1 cellular context compared by ENCODE assay signal in the genomic region with DNA sequence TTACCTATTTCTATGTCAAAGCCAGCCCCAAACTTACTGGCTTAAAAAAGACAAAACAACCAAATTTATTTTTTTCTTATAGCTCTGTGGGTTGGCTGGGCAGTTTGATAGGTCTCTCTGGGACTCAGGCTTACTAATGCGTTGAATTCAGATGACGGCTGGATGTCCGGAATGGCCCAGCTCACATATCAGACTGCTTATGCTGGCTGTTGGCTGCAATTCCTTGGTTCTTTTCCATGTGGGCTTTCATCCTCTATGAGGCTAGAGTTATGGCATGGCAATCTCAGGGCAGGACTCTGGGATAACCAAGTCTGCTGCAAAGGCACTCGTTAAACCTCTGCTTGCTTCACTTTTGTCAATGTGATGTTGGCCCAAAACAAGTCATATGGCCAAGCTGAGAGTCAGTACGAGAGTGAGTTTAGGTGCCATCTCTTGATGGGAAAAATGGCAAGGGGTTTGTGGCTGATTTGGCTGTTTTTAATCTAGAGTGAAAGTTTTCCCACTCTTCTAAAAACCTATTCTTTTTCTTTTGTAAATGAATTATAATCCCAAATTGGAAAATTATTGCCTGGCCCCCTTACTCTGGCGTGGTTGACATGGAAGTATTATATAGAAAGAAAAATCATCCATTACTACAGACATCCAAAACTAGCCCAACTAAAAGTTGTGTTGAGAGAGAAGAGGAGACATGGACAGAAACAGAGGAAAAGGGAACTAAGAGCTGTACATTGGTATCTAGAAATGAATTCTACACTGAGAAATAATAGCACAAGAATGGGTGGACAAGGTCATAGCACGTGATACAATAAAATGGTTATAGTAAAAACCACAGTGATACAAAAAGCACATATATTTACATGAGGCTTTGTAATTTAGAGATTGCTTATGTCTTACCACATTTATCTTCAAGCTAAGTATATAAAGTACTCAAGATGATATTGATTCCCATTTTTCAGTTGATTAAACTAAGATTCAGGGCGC.
TF ChIP-seq lines count a peak whose summit lies in the region.

No MANE protein-coding gene starts in this region.

TF ChIP-seq in H1, 55 proteins besides CTCF, POLR2A, EP300 and RAD21:
- TF ChIP-seq CBX5 (IDR thresholded peaks at IDR 0.05; ENCODE audit: low read depth, low read length), result no peak
- no peak for TF ChIP-seq SRF (IDR thresholded peaks at IDR 0.05; ENCODE audit: low read depth, low read length)
- TF ChIP-seq, protein P1, sequence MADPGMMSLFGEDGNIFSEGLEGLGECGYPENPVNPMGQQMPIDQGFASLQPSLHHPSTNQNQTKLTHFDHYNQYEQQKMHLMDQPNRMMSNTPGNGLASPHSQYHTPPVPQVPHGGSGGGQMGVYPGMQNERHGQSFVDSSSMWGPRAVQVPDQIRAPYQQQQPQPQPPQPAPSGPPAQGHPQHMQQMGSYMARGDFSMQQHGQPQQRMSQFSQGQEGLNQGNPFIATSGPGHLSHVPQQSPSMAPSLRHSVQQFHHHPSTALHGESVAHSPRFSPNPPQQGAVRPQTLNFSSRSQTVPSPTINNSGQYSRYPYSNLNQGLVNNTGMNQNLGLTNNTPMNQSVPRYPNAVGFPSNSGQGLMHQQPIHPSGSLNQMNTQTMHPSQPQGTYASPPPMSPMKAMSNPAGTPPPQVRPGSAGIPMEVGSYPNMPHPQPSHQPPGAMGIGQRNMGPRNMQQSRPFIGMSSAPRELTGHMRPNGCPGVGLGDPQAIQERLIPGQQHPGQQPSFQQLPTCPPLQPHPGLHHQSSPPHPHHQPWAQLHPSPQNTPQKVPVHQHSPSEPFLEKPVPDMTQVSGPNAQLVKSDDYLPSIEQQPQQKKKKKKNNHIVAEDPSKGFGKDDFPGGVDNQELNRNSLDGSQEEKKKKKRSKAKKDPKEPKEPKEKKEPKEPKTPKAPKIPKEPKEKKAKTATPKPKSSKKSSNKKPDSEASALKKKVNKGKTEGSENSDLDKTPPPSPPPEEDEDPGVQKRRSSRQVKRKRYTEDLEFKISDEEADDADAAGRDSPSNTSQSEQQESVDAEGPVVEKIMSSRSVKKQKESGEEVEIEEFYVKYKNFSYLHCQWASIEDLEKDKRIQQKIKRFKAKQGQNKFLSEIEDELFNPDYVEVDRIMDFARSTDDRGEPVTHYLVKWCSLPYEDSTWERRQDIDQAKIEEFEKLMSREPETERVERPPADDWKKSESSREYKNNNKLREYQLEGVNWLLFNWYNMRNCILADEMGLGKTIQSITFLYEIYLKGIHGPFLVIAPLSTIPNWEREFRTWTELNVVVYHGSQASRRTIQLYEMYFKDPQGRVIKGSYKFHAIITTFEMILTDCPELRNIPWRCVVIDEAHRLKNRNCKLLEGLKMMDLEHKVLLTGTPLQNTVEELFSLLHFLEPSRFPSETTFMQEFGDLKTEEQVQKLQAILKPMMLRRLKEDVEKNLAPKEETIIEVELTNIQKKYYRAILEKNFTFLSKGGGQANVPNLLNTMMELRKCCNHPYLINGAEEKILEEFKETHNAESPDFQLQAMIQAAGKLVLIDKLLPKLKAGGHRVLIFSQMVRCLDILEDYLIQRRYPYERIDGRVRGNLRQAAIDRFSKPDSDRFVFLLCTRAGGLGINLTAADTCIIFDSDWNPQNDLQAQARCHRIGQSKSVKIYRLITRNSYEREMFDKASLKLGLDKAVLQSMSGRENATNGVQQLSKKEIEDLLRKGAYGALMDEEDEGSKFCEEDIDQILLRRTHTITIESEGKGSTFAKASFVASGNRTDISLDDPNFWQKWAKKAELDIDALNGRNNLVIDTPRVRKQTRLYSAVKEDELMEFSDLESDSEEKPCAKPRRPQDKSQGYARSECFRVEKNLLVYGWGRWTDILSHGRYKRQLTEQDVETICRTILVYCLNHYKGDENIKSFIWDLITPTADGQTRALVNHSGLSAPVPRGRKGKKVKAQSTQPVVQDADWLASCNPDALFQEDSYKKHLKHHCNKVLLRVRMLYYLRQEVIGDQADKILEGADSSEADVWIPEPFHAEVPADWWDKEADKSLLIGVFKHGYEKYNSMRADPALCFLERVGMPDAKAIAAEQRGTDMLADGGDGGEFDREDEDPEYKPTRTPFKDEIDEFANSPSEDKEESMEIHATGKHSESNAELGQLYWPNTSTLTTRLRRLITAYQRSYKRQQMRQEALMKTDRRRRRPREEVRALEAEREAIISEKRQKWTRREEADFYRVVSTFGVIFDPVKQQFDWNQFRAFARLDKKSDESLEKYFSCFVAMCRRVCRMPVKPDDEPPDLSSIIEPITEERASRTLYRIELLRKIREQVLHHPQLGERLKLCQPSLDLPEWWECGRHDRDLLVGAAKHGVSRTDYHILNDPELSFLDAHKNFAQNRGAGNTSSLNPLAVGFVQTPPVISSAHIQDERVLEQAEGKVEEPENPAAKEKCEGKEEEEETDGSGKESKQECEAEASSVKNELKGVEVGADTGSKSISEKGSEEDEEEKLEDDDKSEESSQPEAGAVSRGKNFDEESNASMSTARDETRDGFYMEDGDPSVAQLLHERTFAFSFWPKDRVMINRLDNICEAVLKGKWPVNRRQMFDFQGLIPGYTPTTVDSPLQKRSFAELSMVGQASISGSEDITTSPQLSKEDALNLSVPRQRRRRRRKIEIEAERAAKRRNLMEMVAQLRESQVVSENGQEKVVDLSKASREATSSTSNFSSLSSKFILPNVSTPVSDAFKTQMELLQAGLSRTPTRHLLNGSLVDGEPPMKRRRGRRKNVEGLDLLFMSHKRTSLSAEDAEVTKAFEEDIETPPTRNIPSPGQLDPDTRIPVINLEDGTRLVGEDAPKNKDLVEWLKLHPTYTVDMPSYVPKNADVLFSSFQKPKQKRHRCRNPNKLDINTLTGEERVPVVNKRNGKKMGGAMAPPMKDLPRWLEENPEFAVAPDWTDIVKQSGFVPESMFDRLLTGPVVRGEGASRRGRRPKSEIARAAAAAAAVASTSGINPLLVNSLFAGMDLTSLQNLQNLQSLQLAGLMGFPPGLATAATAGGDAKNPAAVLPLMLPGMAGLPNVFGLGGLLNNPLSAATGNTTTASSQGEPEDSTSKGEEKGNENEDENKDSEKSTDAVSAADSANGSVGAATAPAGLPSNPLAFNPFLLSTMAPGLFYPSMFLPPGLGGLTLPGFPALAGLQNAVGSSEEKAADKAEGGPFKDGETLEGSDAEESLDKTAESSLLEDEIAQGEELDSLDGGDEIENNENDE (IDR thresholded peaks at IDR 0.05; ENCODE audit: insufficient replicate concordance, low read length), result no peak
- TF ChIP-seq, protein P2, sequence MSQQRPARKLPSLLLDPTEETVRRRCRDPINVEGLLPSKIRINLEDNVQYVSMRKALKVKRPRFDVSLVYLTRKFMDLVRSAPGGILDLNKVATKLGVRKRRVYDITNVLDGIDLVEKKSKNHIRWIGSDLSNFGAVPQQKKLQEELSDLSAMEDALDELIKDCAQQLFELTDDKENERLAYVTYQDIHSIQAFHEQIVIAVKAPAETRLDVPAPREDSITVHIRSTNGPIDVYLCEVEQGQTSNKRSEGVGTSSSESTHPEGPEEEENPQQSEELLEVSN (IDR thresholded peaks at IDR 0.05), result no peak
- no peak for TF ChIP-seq CHD2 (IDR thresholded peaks at IDR 0.05; ENCODE audit: low read length)
- TF ChIP-seq TCF12 (IDR thresholded peaks at IDR 0.05; ENCODE audit: low read depth, low read length), result no peak
